17 cellular contexts compared by ENCODE assay signal in the genomic region with DNA sequence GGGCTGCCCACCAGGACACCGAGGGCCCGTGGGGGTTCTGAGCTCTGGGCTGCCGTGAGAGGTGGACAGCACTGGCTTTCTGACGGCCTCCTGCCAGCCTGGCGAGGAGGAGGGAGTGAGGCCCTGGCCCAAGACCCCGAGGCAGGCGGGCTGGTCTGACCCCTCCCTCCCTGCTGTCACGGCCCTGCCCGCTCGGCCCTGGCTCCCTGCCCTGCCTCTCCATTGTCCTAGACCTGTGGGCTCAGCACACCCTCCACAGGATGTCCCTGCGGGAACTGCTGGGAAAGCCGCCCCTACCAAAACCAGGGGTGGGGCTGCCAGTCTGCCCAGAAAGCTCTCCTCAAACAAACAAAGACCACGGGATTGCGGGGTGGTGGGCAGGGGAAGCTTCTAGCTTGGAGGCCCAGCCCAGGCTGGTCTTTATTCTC. TPM values are rescaled to one million over a fixed set of nuclear protein-coding genes. Genes with fewer than 3 reads are reported as not detected.
A peak's percentile ranks its signal among the peaks of the same experiment; 100 is the strongest.
DNase-seq lines count a peak whose midpoint lies in the region; ATAC-seq, FAIRE-seq and TF ChIP-seq lines count a peak whose summit lies in the region.
"Had no signal": no experiment of that assay in that cellular context is flagged by ENCODE, and none has a peak within 500 bp of the region (broad histone marks: within the 10 kb centered on the region; RNA-seq: fewer than 3 reads in every experiment).

No MANE protein-coding gene starts in this region.

- H3K4me1 ChIP-seq in GM23338 (ENCODE audit: insufficient read depth) (no peaks in the 10 kb centered on the region), HepG2 (ENCODE audit: insufficient read depth, low read length) (peaks cover 15% of the 10 kb centered on the region), gastrocnemius medialis (peaks cover 0 to 2% of the 10 kb centered on the region in 2 donors)
- H3K4me1 ChIP-seq: SJSA1 had no signal

- FAIRE-seq in HepG2 (lab: Jason Lieb, UNC): no peak
- no peak for FAIRE-seq in HTR-8/SVneo (lab: Jason Lieb, UNC)

- H3K9me3 ChIP-seq in HepG2 (ENCODE audit: low read length): no peaks in the 10 kb centered on the region
- H3K9me3 ChIP-seq in gastrocnemius medialis: no peaks in the 10 kb centered on the region
- H3K9me3 ChIP-seq: SJSA1 had no signal

- no peaks in the 10 kb centered on the region for H3F3A ChIP-seq in GM23338 (replicated peaks; ENCODE audit: low read depth)

- WGBS in HepG2 (ENCODE audit: low lambda C conversion rate): no CpG with 5 or more reads among the region's 14 CpGs

- TF ChIP-seq RAD21 in HepG2 (CRISPR knock-in tag; IDR thresholded peaks at IDR 0.05): no peak

- no peaks in the 10 kb centered on the region for H3K9me3 Mint-ChIP-seq in GM23338
- H3K9me3 Mint-ChIP-seq in natural killer cell: no peaks in the 10 kb centered on the region
- H3K9me3 Mint-ChIP-seq: H9; naive thymus-derived CD4-positive, alpha-beta T cell had no signal

- H2AFZ ChIP-seq in GM23338 (no peak overlapping the region), HepG2 (ENCODE audit: low read length) (no peak overlapping the region)

- in situ Hi-C loops in HepG2 (cut with HindIII; ENCODE audit: extremely low pct_ligation_motif_present, low pct_unique_long_range_greater_than_20kb): no loop called here
- in situ Hi-C loops in gastrocnemius medialis (cut with MboI; ENCODE audit: low sequenced_read_pairs in 4 of 4): no loop called here

- CTCF ChIA-PET in HepG2 (lab: Yijun Ruan, JAX; ENCODE audit: low intra/inter-chr PET ratio, low total read pairs): no interaction called here

- H3K36me3 ChIP-seq in GM23338 (ENCODE audit: insufficient read depth) (no peaks in the 10 kb centered on the region), HepG2 (replicated peaks in 1 of 2; ENCODE audit: control insufficient read depth in 1 of 2, insufficient read depth in 2 of 2, low read length in 2 of 2) (no peaks in the 10 kb centered on the region), gastrocnemius medialis (no peaks in the 10 kb centered on the region)
- H3K36me3 ChIP-seq: SJSA1 had no signal

- H3K4me1 Mint-ChIP-seq in GM23338: peaks cover 3% of the 10 kb centered on the region
- H3K4me1 Mint-ChIP-seq in natural killer cell: no peaks in the 10 kb centered on the region

- no peak for TF ChIP-seq EP300 in HepG2 (IDR thresholded peaks at IDR 0.05; ENCODE audit: low read depth in 2 of 2, low read length in 2 of 2)
- no peak for TF ChIP-seq EP300 in HepG2 (CRISPR knock-in tag; IDR thresholded peaks at IDR 0.05; ENCODE audit: borderline replicate concordance)

- H3K27ac Mint-ChIP-seq in GM23338: no peak overlapping the region
- no peak overlapping the region for H3K27ac Mint-ChIP-seq in natural killer cell
- H3K27ac Mint-ChIP-seq: H9; naive thymus-derived CD4-positive, alpha-beta T cell had no signal

- no peak for TF ChIP-seq CTCF in GM23338 (conservative IDR thresholded peaks at IDR 0.05; ENCODE audit: low read depth in 2 of 2)
- no peak for TF ChIP-seq CTCF in HepG2 (CRISPR knock-in tag; IDR thresholded peaks at IDR 0.05)
- TF ChIP-seq CTCF in gastrocnemius medialis (IDR thresholded peaks at IDR 0.05 in 4 of 5, conservative IDR thresholded peaks at IDR 0.05 in 1 of 5): no peak
- TF ChIP-seq CTCF in natural killer cell (IDR thresholded peaks at IDR 0.05): no peak

- H3K4me3 Mint-ChIP-seq in GM23338 (no peak overlapping the region), natural killer cell (no peak overlapping the region)
- H3K4me3 Mint-ChIP-seq: H9; naive thymus-derived CD4-positive, alpha-beta T cell had no signal

- 0 out of 2 replicates have a peak overlapping the region, but pooled peaks have one; percentile 7 for H3K9ac ChIP-seq in HepG2 (ENCODE audit: insufficient read depth, low read depth, low read length)

- H3K79me2 ChIP-seq in GM23338 (replicated peaks; ENCODE audit: insufficient read depth) (no peaks in the 10 kb centered on the region), HepG2 (ENCODE audit: insufficient read depth, low read length) (no peaks in the 10 kb centered on the region)

- H3K27me3 Mint-ChIP-seq in GM23338 (ENCODE audit: insufficient read depth, low read depth, poor library complexity): peaks cover 31% of the 10 kb centered on the region
- H3K27me3 Mint-ChIP-seq in natural killer cell (ENCODE audit: low read depth in 2 of 2): no peaks in the 10 kb centered on the region
- H3K27me3 Mint-ChIP-seq: naive thymus-derived CD4-positive, alpha-beta T cell had no signal

- intact Hi-C loops in HepG2 (cut with micrococcal nuclease; ENCODE audit: unreplicated experiment) (no loop called here), gastrocnemius medialis (cut with DNase I; ENCODE audit: low total_unique reads) (no loop called here), natural killer cell (cut with micrococcal nuclease) (no loop called here)

- no peak overlapping the region for H3K27ac ChIP-seq in GM23338 (ENCODE audit: low read depth)
- H3K27ac ChIP-seq in HepG2 (ENCODE audit: extremely low read length, insufficient read depth, low read length): no peak overlapping the region
- H3K27ac ChIP-seq in gastrocnemius medialis: peak overlapping the region; percentile 74 to 82 (median 78)
- H3K27ac ChIP-seq: SJSA1, VCaP had no signal

- no peak for DNase-seq in GM23338 (ENCODE audit: low spot score)
- peak; percentile 78 to 86 for DNase-seq in dermis microvascular lymphatic vessel endothelial cell (ENCODE audit: low read depth in 2 of 2)
- no peak for DNase-seq in HepG2 (ENCODE audit: low spot score)
- no peak for DNase-seq in gastrocnemius medialis
- DNase-seq in NCI-H446 treated with DMSO at 0.1 percent for 48 hours (lab: John Stamatoyannopoulos, UW): no peak
- no peak for DNase-seq in HTR-8/SVneo (ENCODE audit: insufficient read length, low spot score)
- DNase-seq in AML-193 (lab: John Stamatoyannopoulos, UW): no peak
- DNase-seq in natural killer cell: no peak
- DNase-seq: DMS53; H9; naive thymus-derived CD4-positive, alpha-beta T cell; NCI-H1105; NCI-H526 treated with DMSO at 0.1 percent for 48 hours had no signal

- ATAC-seq in GM23338 (peak; percentile 39), HepG2 (peak; percentile 44), gastrocnemius medialis (peak; percentile 40 to 47), natural killer cell (no peak)
- ATAC-seq: naive thymus-derived CD4-positive, alpha-beta T cell had no signal

- H4K20me1 ChIP-seq in GM23338 (replicated peaks; ENCODE audit: insufficient read depth): no peaks in the 10 kb centered on the region
- no peaks in the 10 kb centered on the region for H4K20me1 ChIP-seq in HepG2 (ENCODE audit: insufficient read depth, low read length)

- no peak for TF ChIP-seq POLR2A in HepG2 (IDR thresholded peaks at IDR 0.05; ENCODE audit: insufficient read depth in 1 of 2, low read depth in 2 of 2, low read length in 2 of 2)
- peak; percentile 8 to 48 for TF ChIP-seq POLR2A in gastrocnemius medialis (IDR thresholded peaks at IDR 0.05)

- H3K4me3 ChIP-seq in GM23338 (no peak overlapping the region), HepG2 (replicated peaks in 1 of 3; ENCODE audit: insufficient read depth in 1 of 3, low read depth in 2 of 3, low read length in 3 of 3) (peak overlapping the region in 1 of 3 experiments; percentile 44; a peak in 1 of 6 replicates), gastrocnemius medialis (no peak overlapping the region)
- H3K4me3 ChIP-seq: SJSA1, smooth muscle cell had no signal

- no TSS peak for BruUV-seq in HepG2 (replicated peaks; lab: Mats Ljungman, UMichigan)

- POLR2A ChIA-PET in HepG2 (lab: Yijun Ruan, JAX): no interaction called here

- no peaks in the 10 kb centered on the region for H3K9me2 ChIP-seq in GM23338 (ENCODE audit: insufficient read depth)

- peaks cover 16% of the 10 kb centered on the region for H3K27me3 ChIP-seq in GM23338 (ENCODE audit: insufficient read depth)
- peaks cover 10 to 62% of the 10 kb centered on the region in 2 experiments for H3K27me3 ChIP-seq in HepG2 (ENCODE audit: control insufficient read depth in 1 of 2, insufficient read depth in 2 of 2, low read length in 2 of 2)
- H3K27me3 ChIP-seq in gastrocnemius medialis: no peaks in the 10 kb centered on the region
- H3K27me3 ChIP-seq: SJSA1 had no signal

- H3K4me2 ChIP-seq in GM23338: no peak overlapping the region
- H3K4me2 ChIP-seq in HepG2 (ENCODE audit: low read depth, low read length): peak overlapping the region; percentile 46
- H3K4me2 ChIP-seq: smooth muscle cell had no signal

- H3K36me3 Mint-ChIP-seq in GM23338 (ENCODE audit: low read depth) (no peaks in the 10 kb centered on the region; the same call in 2 of the 3 replicates), natural killer cell (no peaks in the 10 kb centered on the region)

RNA-seq across cellular contexts. Expression of a gene that starts 20.7 kb away (rescaled TPM):
- 0.78 and 2.3 TPM in 2 replicates for total RNA-seq in GM23338 (2014; rRNA removed; shearing (Covaris generic))
- polyA plus RNA-seq in GM23338 (2016; fragmentation: Nextera tagmentation; extraction: Ambion mirVana) (1.4 and 1.7 TPM in 2 replicates), HepG2 (2011; rRNA removed) (0.01 and 0.03 TPM in 2 replicates)
- total RNA-seq in dermis microvascular lymphatic vessel endothelial cell (45.6 and 70.2 TPM in 2 replicates), HepG2 (2016; rRNA removed; fragmentation: Illumina TruSeq; extraction: Trizol) (not detected in 2 replicates), gastrocnemius medialis (1 to 10 TPM; 2.7 to 6.2 (median 4.2) TPM), natural killer cell (under 1 TPM; 0.28 to 0.93 (median 0.43) TPM)
- total RNA-seq in HepG2 (2016; cell fraction: cytosol; rRNA removed; fragmentation: Illumina TruSeq; extraction: Trizol; ENCODE audit: low read depth): not detected in 2 replicates
- total RNA-seq in HepG2 (2016; cell fraction: insoluble cytoplasmic fraction; rRNA removed; fragmentation: Illumina TruSeq; extraction: Trizol): not detected in 2 replicates
- not detected in 2 replicates for total RNA-seq in HepG2 (2016; cell fraction: membrane; rRNA removed; fragmentation: Illumina TruSeq; extraction: Trizol)
- not detected in 2 replicates for total RNA-seq in HepG2 (2016; cell fraction: nucleus; rRNA removed; fragmentation: Illumina TruSeq; extraction: Trizol)
- polyA plus RNA-seq in HepG2 (2011; cell fraction: cytosol; rRNA removed): 0.03 and 0.05 TPM in 2 replicates
- 0.14 TPM in 1 of 2 replicates, not detected in the other for polyA plus RNA-seq in HepG2 (2011; cell fraction: nucleus; rRNA removed)
- polyA plus RNA-seq in HepG2 (2012): 0.16 and 0.34 TPM in 2 replicates
- not detected in 2 replicates for polyA plus RNA-seq in HepG2 (2016; cell fraction: cytosol; fragmentation: Illumina TruSeq; extraction: Trizol; ENCODE audit: low read depth)
- polyA plus RNA-seq in HepG2 (2016; cell fraction: insoluble cytoplasmic fraction; fragmentation: Illumina TruSeq; extraction: Trizol; ENCODE audit: low read depth): not detected in 2 replicates
- polyA plus RNA-seq in HepG2 (2016; cell fraction: membrane; fragmentation: Illumina TruSeq; extraction: Trizol; ENCODE audit: low read depth): not detected in 2 replicates
- not detected in 2 replicates for polyA plus RNA-seq in HepG2 (2016; cell fraction: nucleus; fragmentation: Illumina TruSeq; extraction: Trizol; ENCODE audit: insufficient read depth, low read depth)
- 0.16 TPM in 1 of 2 replicates, not detected in the other for polyA minus RNA-seq in HepG2 (2011; rRNA and poly(A)+ RNA removed; ENCODE audit: low replicate concordance)
- polyA minus RNA-seq in HepG2 (2011; cell fraction: cytosol; rRNA and poly(A)+ RNA removed): not detected in 2 replicates
- polyA minus RNA-seq in HepG2 (2011; cell fraction: nucleus; rRNA and poly(A)+ RNA removed): not detected in 2 replicates
- polyA plus RNA-seq: naive thymus-derived CD4-positive, alpha-beta T cell had no signal

RNA-seq across cellular contexts. Expression of a gene that starts 35.8 kb away (rescaled TPM):
- total RNA-seq in GM23338 (2014; rRNA removed; shearing (Covaris generic)): 169 and 213 TPM in 2 replicates
- polyA plus RNA-seq in GM23338 (2016; fragmentation: Nextera tagmentation; extraction: Ambion mirVana) (66.4 and 70.7 TPM in 2 replicates), HepG2 (2011; rRNA removed) (18.6 and 28.4 TPM in 2 replicates)
- total RNA-seq in dermis microvascular lymphatic vessel endothelial cell (29.7 and 34.3 TPM in 2 replicates), HepG2 (2016; rRNA removed; fragmentation: Illumina TruSeq; extraction: Trizol) (40.4 and 54.8 TPM in 2 replicates), gastrocnemius medialis (10 to 100 TPM; 42.5 to 60.2 (median 48.9) TPM), natural killer cell (10 to 100 TPM; 50.5 to 58.1 (median 52.7) TPM)
- total RNA-seq in HepG2 (2016; cell fraction: cytosol; rRNA removed; fragmentation: Illumina TruSeq; extraction: Trizol; ENCODE audit: low read depth): 58.9 and 65.5 TPM in 2 replicates
- total RNA-seq in HepG2 (2016; cell fraction: insoluble cytoplasmic fraction; rRNA removed; fragmentation: Illumina TruSeq; extraction: Trizol): 35.1 and 61.8 TPM in 2 replicates
- total RNA-seq in HepG2 (2016; cell fraction: membrane; rRNA removed; fragmentation: Illumina TruSeq; extraction: Trizol): 24.4 and 24.9 TPM in 2 replicates
- total RNA-seq in HepG2 (2016; cell fraction: nucleus; rRNA removed; fragmentation: Illumina TruSeq; extraction: Trizol): 52.0 and 62.6 TPM in 2 replicates
- 9.7 and 12.5 TPM in 2 replicates for polyA plus RNA-seq in HepG2 (2011; cell fraction: cytosol; rRNA removed)
- polyA plus RNA-seq in HepG2 (2011; cell fraction: nucleus; rRNA removed): 158 and 176 TPM in 2 replicates
- 28.0 and 41.5 TPM in 2 replicates for polyA plus RNA-seq in HepG2 (2012)
- polyA plus RNA-seq in HepG2 (2016; cell fraction: cytosol; fragmentation: Illumina TruSeq; extraction: Trizol; ENCODE audit: low read depth): 7.8 and 7.9 TPM in 2 replicates
- 28.2 and 32.7 TPM in 2 replicates for polyA plus RNA-seq in HepG2 (2016; cell fraction: insoluble cytoplasmic fraction; fragmentation: Illumina TruSeq; extraction: Trizol; ENCODE audit: low read depth)
- 9.0 and 12.1 TPM in 2 replicates for polyA plus RNA-seq in HepG2 (2016; cell fraction: membrane; fragmentation: Illumina TruSeq; extraction: Trizol; ENCODE audit: low read depth)
- 146 and 160 TPM in 2 replicates for polyA plus RNA-seq in HepG2 (2016; cell fraction: nucleus; fragmentation: Illumina TruSeq; extraction: Trizol; ENCODE audit: insufficient read depth, low read depth)
- polyA minus RNA-seq in HepG2 (2011; rRNA and poly(A)+ RNA removed; ENCODE audit: low replicate concordance): 50.2 and 100 TPM in 2 replicates
- polyA minus RNA-seq in HepG2 (2011; cell fraction: cytosol; rRNA and poly(A)+ RNA removed): 19.4 and 21.0 TPM in 2 replicates
- 53.3 and 54.8 TPM in 2 replicates for polyA minus RNA-seq in HepG2 (2011; cell fraction: nucleus; rRNA and poly(A)+ RNA removed)

RNA-seq across cellular contexts. Expression of a gene that starts 41.0 kb away (rescaled TPM):
- 0.24 TPM in 1 of 2 replicates, not detected in the other for total RNA-seq in GM23338 (2014; rRNA removed; shearing (Covaris generic))
- polyA plus RNA-seq in GM23338 (2016; fragmentation: Nextera tagmentation; extraction: Ambion mirVana) (0.12 TPM in 1 of 2 replicates, not detected in the other), HepG2 (2011; rRNA removed) (0.14 and 0.16 TPM in 2 replicates)
- total RNA-seq in dermis microvascular lymphatic vessel endothelial cell (not detected in 2 replicates), HepG2 (2016; rRNA removed; fragmentation: Illumina TruSeq; extraction: Trizol) (0.70 and 0.80 TPM in 2 replicates), gastrocnemius medialis (under 1 TPM in 1 of 4 donors, not detected in 3; 0.63 TPM), natural killer cell (not detected)
- 0.20 and 0.26 TPM in 2 replicates for total RNA-seq in HepG2 (2016; cell fraction: cytosol; rRNA removed; fragmentation: Illumina TruSeq; extraction: Trizol; ENCODE audit: low read depth)
- 0.68 and 1.1 TPM in 2 replicates for total RNA-seq in HepG2 (2016; cell fraction: insoluble cytoplasmic fraction; rRNA removed; fragmentation: Illumina TruSeq; extraction: Trizol)
- total RNA-seq in HepG2 (2016; cell fraction: membrane; rRNA removed; fragmentation: Illumina TruSeq; extraction: Trizol): 0.59 and 0.62 TPM in 2 replicates
- 0.28 and 0.37 TPM in 2 replicates for total RNA-seq in HepG2 (2016; cell fraction: nucleus; rRNA removed; fragmentation: Illumina TruSeq; extraction: Trizol)
- polyA plus RNA-seq in HepG2 (2011; cell fraction: cytosol; rRNA removed): 0.10 and 0.12 TPM in 2 replicates
- polyA plus RNA-seq in HepG2 (2011; cell fraction: nucleus; rRNA removed): 0.09 and 0.43 TPM in 2 replicates
- 0.24 and 0.29 TPM in 2 replicates for polyA plus RNA-seq in HepG2 (2012)
- 0.24 and 0.27 TPM in 2 replicates for polyA plus RNA-seq in HepG2 (2016; cell fraction: cytosol; fragmentation: Illumina TruSeq; extraction: Trizol; ENCODE audit: low read depth)
- polyA plus RNA-seq in HepG2 (2016; cell fraction: insoluble cytoplasmic fraction; fragmentation: Illumina TruSeq; extraction: Trizol; ENCODE audit: low read depth): 0.71 and 1.2 TPM in 2 replicates
- 0.50 and 0.52 TPM in 2 replicates for polyA plus RNA-seq in HepG2 (2016; cell fraction: membrane; fragmentation: Illumina TruSeq; extraction: Trizol; ENCODE audit: low read depth)
- polyA plus RNA-seq in HepG2 (2016; cell fraction: nucleus; fragmentation: Illumina TruSeq; extraction: Trizol; ENCODE audit: insufficient read depth, low read depth): 1.1 and 1.5 TPM in 2 replicates
- polyA minus RNA-seq in HepG2 (2011; rRNA and poly(A)+ RNA removed; ENCODE audit: low replicate concordance): 0.38 TPM in 1 of 2 replicates, not detected in the other
- polyA minus RNA-seq in HepG2 (2011; cell fraction: cytosol; rRNA and poly(A)+ RNA removed): not detected in 2 replicates
- 0.12 TPM in 1 of 2 replicates, not detected in the other for polyA minus RNA-seq in HepG2 (2011; cell fraction: nucleus; rRNA and poly(A)+ RNA removed)
- total RNA-seq: HT1080; naive thymus-derived CD4-positive, alpha-beta T cell; SJSA1 had no signal
- polyA plus RNA-seq: naive thymus-derived CD4-positive, alpha-beta T cell; smooth muscle cell had no signal

Comparison
In these comparisons a context has a peak if more than half of its experiments do, and no peak if none do; other contexts are left out.
1. ATAC-seq: peak in GM23338 (single experiment), HepG2 (single experiment) and gastrocnemius medialis (2 of 2); none in natural killer cell (0 of 3).
2. DNase-seq: peak in dermis microvascular lymphatic vessel endothelial cell (2 of 2); none in GM23338 (single experiment), HepG2 (single experiment), gastrocnemius medialis (0 of 2), NCI-H446 treated with DMSO at 0.1 percent for 48 hours (single experiment), HTR-8/SVneo (single experiment), AML-193 (0 of 2) and natural killer cell (single experiment).
3. H3K27ac ChIP-seq: peak in gastrocnemius medialis (4 of 4); none in GM23338 (single experiment) and HepG2 (single experiment).
4. POLR2A ChIP-seq: peak in gastrocnemius medialis (2 of 2); none in HepG2 (0 of 2).